In genomic region chr1:96955307-96956012, GRCh38 we compare ENCODE assay signal across 28 cellular contexts.
"Had no signal": no experiment of that assay in that cellular context is flagged by ENCODE, and none has a peak within 500 bp of the region (broad histone marks: within the 10 kb centered on the region; RNA-seq: fewer than 3 reads in every experiment).

No MANE protein-coding gene starts in this region.

- H3K4me1 Mint-ChIP-seq: mesothelial cell of epicardium; naive B cell; stimulated activated naive CD8-positive, alpha-beta T cell treated with anti-CD3 and anti-CD28 coated beads, Interleukin-15, amount 100 ng/mL, for 72 hours had no signal

- H3K9me3 ChIP-seq: mucosa of descending colon, neutrophil, pancreas, right lobe of liver, suprapubic skin, transverse colon, upper lobe of right lung, uterus had no signal

- H3K4me1 ChIP-seq: pancreas, right lobe of liver, suprapubic skin, transverse colon, upper lobe of right lung, uterus had no signal

- H3K4me3 ChIP-seq: lung, mucosa of descending colon, pancreas, right lobe of liver, suprapubic skin, transverse colon, upper lobe of right lung, uterus had no signal

- H3K4me3 Mint-ChIP-seq: effector memory CD8-positive, alpha-beta T cell; mesothelial cell of epicardium; naive B cell; natural killer cell treated with Interleukin-12 subunit alpha and Interleukin-12 subunit beta and Interleukin-15 and Interleukin-18, amount 100 ng/mL, for 72 hours; neural crest cell; stimulated activated naive CD8-positive, alpha-beta T cell treated with anti-CD3 and anti-CD28 coated beads, Interleukin-15, amount 100 ng/mL, for 72 hours had no signal

- H3K27ac Mint-ChIP-seq: effector memory CD8-positive, alpha-beta T cell; mesothelial cell of epicardium; naive B cell; natural killer cell treated with Interleukin-12 subunit alpha and Interleukin-12 subunit beta and Interleukin-15 and Interleukin-18, amount 100 ng/mL, for 72 hours; stimulated activated naive CD8-positive, alpha-beta T cell treated with anti-CD3 and anti-CD28 coated beads, Interleukin-15, amount 100 ng/mL, for 72 hours had no signal

- H3K9me3 Mint-ChIP-seq: effector memory CD8-positive, alpha-beta T cell; natural killer cell treated with Interleukin-12 subunit alpha and Interleukin-12 subunit beta and Interleukin-15 and Interleukin-18, amount 100 ng/mL, for 72 hours; neural crest cell; stimulated activated naive CD8-positive, alpha-beta T cell treated with anti-CD3 and anti-CD28 coated beads, Interleukin-15, amount 100 ng/mL, for 72 hours had no signal

- H3K27ac ChIP-seq: neutrophil, pancreas, right lobe of liver, suprapubic skin, transverse colon, upper lobe of right lung, uterus had no signal

- FAIRE-seq: endometrium, frontal cortex, keratinocyte, pancreas, small intestine had no signal

- H3K36me3 Mint-ChIP-seq: mesothelial cell of epicardium; naive B cell; natural killer cell treated with Interleukin-12 subunit alpha and Interleukin-12 subunit beta and Interleukin-15 and Interleukin-18, amount 100 ng/mL, for 72 hours had no signal

- H3K27me3 ChIP-seq: neutrophil, pancreas, right lobe of liver, suprapubic skin, transverse colon, upper lobe of right lung, uterus had no signal

- DNase-seq: cortex of kidney; effector memory CD8-positive, alpha-beta T cell; erythroblast; hypothalamus; mesenchymal stem cell; mucosa of descending colon; naive B cell; pancreas; right lobe of liver; small intestine; stimulated activated CD4-positive, alpha-beta T cell treated with anti-CD3 and anti-CD28 coated beads, Interleukin-12 subunit alpha, Interleukin-12 subunit beta, amount 100 ng/mL, for 4 hours; stimulated activated CD4-positive, alpha-beta T cell treated with anti-CD3 and anti-CD28 coated beads, Interleukin-1b, Interleukin-23, amount 100 ng/mL, for 48 hours; stimulated activated CD4-positive, alpha-beta T cell treated with anti-CD3 and anti-CD28 coated beads, Interleukin-4, amount 100 ng/mL, for 1 hour; stimulated activated CD8-positive, alpha-beta memory T cell treated with anti-CD3 and anti-CD28 coated beads, Interleukin-4, amount 100 ng/mL, for 48 hours; stimulated activated naive CD4-positive, alpha-beta T cell; stimulated activated naive CD8-positive, alpha-beta T cell treated with anti-CD3 and anti-CD28 coated beads, Interleukin-15, amount 100 ng/mL, for 72 hours; transverse colon; upper lobe of right lung; uterus had no signal

- H3K36me3 ChIP-seq: neutrophil, pancreas, right lobe of liver, suprapubic skin, transverse colon, upper lobe of right lung, uterus had no signal

- ATAC-seq: effector memory CD8-positive, alpha-beta T cell; mucosa of descending colon; natural killer cell treated with Interleukin-12 subunit alpha and Interleukin-12 subunit beta and Interleukin-15 and Interleukin-18, amount 100 ng/mL, for 72 hours; pancreas; right lobe of liver; stimulated activated naive CD8-positive, alpha-beta T cell treated with anti-CD3 and anti-CD28 coated beads, Interleukin-15, amount 100 ng/mL, for 72 hours; upper lobe of right lung had no signal
